1 cellular context compared by ENCODE assay signal in genomic region chr2:188202777-188203176, GRCh38.
TF ChIP-seq lines count a peak whose summit lies in the region.

No MANE protein-coding gene starts in this region.

TF ChIP-seq in SK-N-SH treated with all-trans-retinoic acid at 6 μM for 48 hours, 23 proteins besides CTCF, POLR2A, EP300 and RAD21 (continued from another document):
- TF ChIP-seq BACH2 (CRISPR knock-in tag; IDR thresholded peaks at IDR 0.05; ENCODE audit: borderline replicate concordance) (no peak), PPARA (CRISPR knock-in tag; IDR thresholded peaks at IDR 0.05; ENCODE audit: borderline replicate concordance) (no peak), ZFP3 (CRISPR knock-in tag; IDR thresholded peaks at IDR 0.05) (no peak), ESRRG (CRISPR knock-in tag; IDR thresholded peaks at IDR 0.05) (no peak), CSRNP3 (CRISPR knock-in tag; IDR thresholded peaks at IDR 0.05) (peak; percentile 50; the same call in 1 of the 2 replicates), ISL1 (CRISPR knock-in tag; IDR thresholded peaks at IDR 0.05) (peak; percentile 90), RARB (CRISPR knock-in tag; IDR thresholded peaks at IDR 0.05) (no peak)
- TF ChIP-seq, protein P1, sequence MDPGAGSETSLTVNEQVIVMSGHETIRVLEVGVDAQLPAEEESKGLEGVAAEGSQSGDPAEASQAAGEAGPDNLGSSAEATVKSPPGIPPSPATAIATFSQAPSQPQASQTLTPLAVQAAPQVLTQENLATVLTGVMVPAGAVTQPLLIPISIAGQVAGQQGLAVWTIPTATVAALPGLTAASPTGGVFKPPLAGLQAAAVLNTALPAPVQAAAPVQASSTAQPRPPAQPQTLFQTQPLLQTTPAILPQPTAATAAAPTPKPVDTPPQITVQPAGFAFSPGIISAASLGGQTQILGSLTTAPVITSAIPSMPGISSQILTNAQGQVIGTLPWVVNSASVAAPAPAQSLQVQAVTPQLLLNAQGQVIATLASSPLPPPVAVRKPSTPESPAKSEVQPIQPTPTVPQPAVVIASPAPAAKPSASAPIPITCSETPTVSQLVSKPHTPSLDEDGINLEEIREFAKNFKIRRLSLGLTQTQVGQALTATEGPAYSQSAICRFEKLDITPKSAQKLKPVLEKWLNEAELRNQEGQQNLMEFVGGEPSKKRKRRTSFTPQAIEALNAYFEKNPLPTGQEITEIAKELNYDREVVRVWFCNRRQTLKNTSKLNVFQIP (CRISPR knock-in tag; IDR thresholded peaks at IDR 0.05; ENCODE audit: borderline replicate concordance, low read depth) = no peak; the same call in 1 of the 2 replicates
- TF ChIP-seq, protein P2, sequence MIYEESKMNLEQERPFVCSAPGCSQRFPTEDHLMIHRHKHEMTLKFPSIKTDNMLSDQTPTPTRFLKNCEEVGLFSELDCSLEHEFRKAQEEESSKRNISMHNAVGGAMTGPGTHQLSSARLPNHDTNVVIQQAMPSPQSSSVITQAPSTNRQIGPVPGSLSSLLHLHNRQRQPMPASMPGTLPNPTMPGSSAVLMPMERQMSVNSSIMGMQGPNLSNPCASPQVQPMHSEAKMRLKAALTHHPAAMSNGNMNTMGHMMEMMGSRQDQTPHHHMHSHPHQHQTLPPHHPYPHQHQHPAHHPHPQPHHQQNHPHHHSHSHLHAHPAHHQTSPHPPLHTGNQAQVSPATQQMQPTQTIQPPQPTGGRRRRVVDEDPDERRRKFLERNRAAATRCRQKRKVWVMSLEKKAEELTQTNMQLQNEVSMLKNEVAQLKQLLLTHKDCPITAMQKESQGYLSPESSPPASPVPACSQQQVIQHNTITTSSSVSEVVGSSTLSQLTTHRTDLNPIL (CRISPR knock-in tag; IDR thresholded peaks at IDR 0.05; ENCODE audit: low read depth) = no peak
